8 cellular contexts compared by ENCODE assay signal in genomic region chr1:151534662-151535278, GRCh38. TPM values are rescaled to one million over a fixed set of nuclear protein-coding genes. Genes with fewer than 3 reads are reported as not detected.
DNase-seq lines count a peak whose midpoint lies in the region; ATAC-seq and TF ChIP-seq lines count a peak whose summit lies in the region.

No MANE protein-coding gene starts in this region.

- intact Hi-C loops in dorsolateral prefrontal cortex (cut with DNase I), result loop anchor here (2.0 to 5.0 kb wide), 3 partner anchors 77 to 202 kb away; partner anchors contain the start of gene POGZ (in 1 of the 2)

- H3K36me3 ChIP-seq in GM23248 (ENCODE audit: low read depth), result no peaks in the 10 kb centered on the region

- peaks cover 7% of the 10 kb centered on the region for H3F3A ChIP-seq in GM23248 (ENCODE audit: insufficient read depth)

- WGBS in GM23248 (ENCODE audit: low coverage in 1 of 2, low lambda C conversion rate in 2 of 2, missing lambda C conversion rate in 2 of 2), 2 experiments, result 40 to 48% methylated on average over 10 to 12 of the region's 12 CpGs

- peaks cover 40% of the 10 kb centered on the region for H3K4me1 ChIP-seq in GM23248 (ENCODE audit: insufficient read depth)

- no peak overlapping the region for H3K27ac ChIP-seq in GM23248
- H3K27ac ChIP-seq in dorsolateral prefrontal cortex, result peak overlapping the region in 1 of 59 donors; percentile 15

- H3K79me2 ChIP-seq in GM23248 (ENCODE audit: insufficient read depth), result no peaks in the 10 kb centered on the region

- no peak overlapping the region for H3K4me3 ChIP-seq in GM23248
- H3K4me3 ChIP-seq in dorsolateral prefrontal cortex, result no peak overlapping the region

- in situ Hi-C loops in GM23248 (cut with MboI), result no loop called here

- DNase-seq in AML-193 (lab: John Stamatoyannopoulos, UW) (peak; percentile 46 to 58), GM23248 (peak; percentile 81), NCI-H69 (lab: John Stamatoyannopoulos, UW) (peak; percentile 79), dorsolateral prefrontal cortex (peak; percentile 64 to 82 (median 73)), medulla oblongata (ENCODE audit: extremely low spot score) (peak; percentile 83)
- peak; percentile 71 to 79 for DNase-seq in activated CD4-positive, alpha-beta T cell treated with anti-CD3 and anti-CD28 coated beads, Interleukin-2, amount 50 U/mL, for 4 hours
- DNase-seq in stimulated activated CD8-positive, alpha-beta memory T cell treated with anti-CD3 and anti-CD28 coated beads, Interleukin-4, amount 100 ng/mL, for 1 hour (ENCODE audit: low read depth in 2 of 2, low spot score in 1 of 2), result peak; percentile 50 to 54

- H3K27me3 ChIP-seq in GM23248 (replicated peaks; ENCODE audit: insufficient read depth) (no peaks in the 10 kb centered on the region), dorsolateral prefrontal cortex (no peaks in the 10 kb centered on the region)

- no peaks in the 10 kb centered on the region for H3K9me3 ChIP-seq in GM23248 (ENCODE audit: low read depth)

- H2AFZ ChIP-seq in GM23248, result no peak overlapping the region

- TF ChIP-seq CTCF in dorsolateral prefrontal cortex (IDR thresholded peaks at IDR 0.05 in 54 of 56, conservative IDR thresholded peaks at IDR 0.05 in 2 of 56; ENCODE audit: low read depth in 1 of 56, partially characterized antibody in 56 of 56), result peak; percentile 29 to 89 (median 80)

- H3K4me2 ChIP-seq in GM23248 (ENCODE audit: unreplicated experiment), result no peak overlapping the region

- H3K9ac ChIP-seq in GM23248, result no peak overlapping the region

- ATAC-seq in HG02642 (IDR thresholded peaks at IDR 0.05; ENCODE audit: poor library complexity, unreplicated experiment), result no peak

- H3K9me2 ChIP-seq in GM23248 (ENCODE audit: insufficient read depth), result no peaks in the 10 kb centered on the region

- H4K20me1 ChIP-seq in GM23248 (ENCODE audit: insufficient read depth), result no peaks in the 10 kb centered on the region

RNA-seq across cellular contexts. Expression of gene TUFT1, which starts 5.3 kb away (rescaled TPM):
- total RNA-seq in GM23248 (2014; rRNA removed; shearing (Covaris generic)), result 11.5 and 20.3 TPM in 2 replicates
- polyA plus RNA-seq in GM23248 (2016; fragmentation: Nextera tagmentation; extraction: Ambion mirVana), result 19.2 and 20.5 TPM in 2 replicates
- total RNA-seq in dorsolateral prefrontal cortex, result 10 to 100 TPM in 45 of 120 experiments, 1 to 10 TPM in 75; 5.0 to 13.9 (median 9.3) TPM

RNA-seq across cellular contexts. Expression of gene CGN, which starts 23.6 kb away (rescaled TPM):
- not detected in 2 replicates for total RNA-seq in GM23248 (2014; rRNA removed; shearing (Covaris generic))
- polyA plus RNA-seq in GM23248 (2016; fragmentation: Nextera tagmentation; extraction: Ambion mirVana), result 0.06 TPM in 1 of 2 replicates, not detected in the other
- total RNA-seq in dorsolateral prefrontal cortex, result 10 to 100 TPM in 32 of 120 experiments, 1 to 10 TPM in 88; 1.9 to 21.3 (median 7.9) TPM
